In genomic region chr10:72574636-72575035, GRCh38 we compare ENCODE assay signal across 23 cellular contexts.
"Had no signal": no experiment of that assay in that cellular context is flagged by ENCODE, and none has a peak within 500 bp of the region (broad histone marks: within the 10 kb centered on the region; RNA-seq: fewer than 3 reads in every experiment).

No MANE protein-coding gene starts in this region.

- ATAC-seq: activated CD4-positive, alpha-beta T cell treated with anti-CD3 and anti-CD28 coated beads for 36 hours; activated CD8-positive, alpha-beta memory T cell treated with anti-CD3 and anti-CD28 coated beads, Interleukin-2, amount 10 ng/mL, durations not matched to agents 7 days and 5 days; activated CD8-positive, alpha-beta T cell treated with anti-CD3 and anti-CD28 coated beads, Interleukin-2, amount 10 ng/mL, durations not matched to agents 7 days and 5 days; activated naive CD4-positive, alpha-beta T cell treated with anti-CD3 and anti-CD28 coated beads, Interleukin-2, amount 50 U/mL, for 72 hours; activated T-cell treated with anti-CD3 and anti-CD28 coated beads, Interleukin-2, amount 50 U/mL, for 72 hours; effector memory CD8-positive, alpha-beta T cell; heart right ventricle; T-cell had no signal

- H3K36me3 ChIP-seq: colonic mucosa, heart right ventricle, left ventricle myocardium inferior, ovary, prostate gland, sigmoid colon, transverse colon had no signal

- H3K4me3 ChIP-seq: colonic mucosa, heart right ventricle, left ventricle myocardium inferior, ovary, prostate gland, sigmoid colon, smooth muscle cell, testis, transverse colon had no signal

- H3K27me3 ChIP-seq: colonic mucosa, heart right ventricle, ovary, sigmoid colon, testis, transverse colon had no signal

- H3K27ac ChIP-seq: colonic mucosa, heart right ventricle, left ventricle myocardium inferior, ovary, prostate gland, sigmoid colon, testis, transverse colon had no signal

- H3K4me1 ChIP-seq: colonic mucosa, heart right ventricle, prostate gland, testis had no signal

- DNase-seq: activated CD4-positive, alpha-beta T cell treated with anti-CD3 and anti-CD28 coated beads for 36 hours; activated CD4-positive, CD25-positive, alpha-beta regulatory T cell; activated CD8-positive, alpha-beta memory T cell treated with anti-CD3 and anti-CD28 coated beads, Interleukin-2, amount 10 ng/mL, durations not matched to agents 7 days and 5 days; activated CD8-positive, alpha-beta T cell treated with anti-CD3 and anti-CD28 coated beads, Interleukin-2, amount 10 ng/mL, durations not matched to agents 7 days and 5 days; activated naive CD4-positive, alpha-beta T cell; activated T-cell treated with anti-CD3 and anti-CD28 coated beads, Interleukin-2, amount 50 U/mL, for 72 hours; colonic mucosa; effector memory CD8-positive, alpha-beta T cell; erythroblast; heart right ventricle; left ventricle myocardium inferior; naive B cell; nephron progenitor cell; ovary; sigmoid colon; stimulated activated CD4-positive, alpha-beta T cell treated with anti-CD3 and anti-CD28 coated beads, Interleukin-2, amount 100 ng/mL, for 24 hours; stimulated activated naive CD4-positive, alpha-beta T cell; T-cell; testis; transverse colon had no signal

- H3K9me3 ChIP-seq: colonic mucosa, heart right ventricle, left ventricle myocardium inferior, ovary, prostate gland, sigmoid colon, testis, transverse colon had no signal
